ENCODE assay signal across 13 cellular contexts in genomic region chr2:146986161-146986560, GRCh38.
DNase-seq lines count a peak whose midpoint lies in the region; ATAC-seq and TF ChIP-seq lines count a peak whose summit lies in the region.
"Had no signal": no experiment of that assay in that cellular context is flagged by ENCODE, and none has a peak within 500 bp of the region (broad histone marks: within the 10 kb centered on the region; RNA-seq: fewer than 3 reads in every experiment).

No MANE protein-coding gene starts in this region.

- peak; percentile 77 for DNase-seq in fibroblast of mammary gland (ENCODE audit: low read depth)
- no peak for DNase-seq in smooth muscle cell (lab: John Stamatoyannopoulos, UW; ENCODE audit: unreplicated experiment)
- no peak for DNase-seq in T-helper 2 cell treated with Interferon-gamma antibody and Interleukin-4, amounts not matched to agents 5 μg/mL and 100 μg/mL, for 36 hours (ENCODE audit: low spot score)
- no peak for DNase-seq in GDM1 (lab: John Stamatoyannopoulos, UW)
- DNase-seq in Right ventricle myocardium superior: no peak
- no peak for DNase-seq in lower leg skin (ENCODE audit: low spot score in 2 of 2)
- DNase-seq: DMS153, NCI-H2029, OCI-M1 had no signal

- H3K27ac Mint-ChIP-seq in T-helper 2 cell treated with Interferon-gamma antibody and Interleukin-4, amounts not matched to agents 5 μg/mL and 100 μg/mL, for 36 hours: no peak overlapping the region
- H3K27ac Mint-ChIP-seq: activated naive CD8-positive, alpha-beta T cell; progenitor cell of endocrine pancreas had no signal

- H3K27ac ChIP-seq in OCI-LY3 (ENCODE audit: low read length): no peak overlapping the region
- no peak overlapping the region for H3K27ac ChIP-seq in smooth muscle cell (ENCODE audit: low read depth)

- TF ChIP-seq CTCF in OCI-LY3 (IDR thresholded peaks at IDR 0.05; ENCODE audit: low read depth, low read length) (no peak), fibroblast of mammary gland (conservative IDR thresholded peaks at IDR 0.05; ENCODE audit: control insufficient read depth, insufficient read depth, low read depth, low read length) (no peak), smooth muscle cell (IDR thresholded peaks at IDR 0.05; ENCODE audit: borderline replicate concordance, insufficient read depth, poor library complexity, severe bottlenecking) (no peak), lower leg skin (IDR thresholded peaks at IDR 0.05) (no peak)

- H3K27me3 Mint-ChIP-seq in T-helper 2 cell treated with Interferon-gamma antibody and Interleukin-4, amounts not matched to agents 5 μg/mL and 100 μg/mL, for 36 hours (ENCODE audit: low read depth): no peaks in the 10 kb centered on the region
- H3K27me3 Mint-ChIP-seq: progenitor cell of endocrine pancreas had no signal

- H3K9me3 ChIP-seq in OCI-LY3 (ENCODE audit: insufficient read depth, low read length) (no peaks in the 10 kb centered on the region), smooth muscle cell (replicated peaks; ENCODE audit: low read depth) (no peaks in the 10 kb centered on the region)

- peaks cover 7% of the 10 kb centered on the region for H3F3A ChIP-seq in smooth muscle cell (ENCODE audit: low read depth)

- H2AFZ ChIP-seq in OCI-LY3 (ENCODE audit: low read depth, low read length) (no peak overlapping the region), smooth muscle cell (ENCODE audit: low read depth) (peak overlapping the region; percentile 68)

- H3K4me1 ChIP-seq in OCI-LY3 (ENCODE audit: low read length) (peaks cover 28% of the 10 kb centered on the region), smooth muscle cell (ENCODE audit: low read depth) (peaks cover 8% of the 10 kb centered on the region)

- TF ChIP-seq POLR2A in lower leg skin (IDR thresholded peaks at IDR 0.05): no peak

- H3K9me3 Mint-ChIP-seq in T-helper 2 cell treated with Interferon-gamma antibody and Interleukin-4, amounts not matched to agents 5 μg/mL and 100 μg/mL, for 36 hours: no peaks in the 10 kb centered on the region

- H3K4me2 ChIP-seq in OCI-LY3 (ENCODE audit: low read length): peak overlapping the region; percentile 42
- peak overlapping the region; percentile 44 for H3K4me2 ChIP-seq in smooth muscle cell

- H3K36me3 ChIP-seq in OCI-LY3 (replicated peaks; ENCODE audit: low read depth, low read length) (no peaks in the 10 kb centered on the region), smooth muscle cell (ENCODE audit: low read depth) (no peaks in the 10 kb centered on the region)

- H3K4me1 Mint-ChIP-seq in T-helper 2 cell treated with Interferon-gamma antibody and Interleukin-4, amounts not matched to agents 5 μg/mL and 100 μg/mL, for 36 hours (ENCODE audit: low read depth): peaks cover 2% of the 10 kb centered on the region

- H3K36me3 Mint-ChIP-seq in T-helper 2 cell treated with Interferon-gamma antibody and Interleukin-4, amounts not matched to agents 5 μg/mL and 100 μg/mL, for 36 hours (ENCODE audit: low read depth): no peaks in the 10 kb centered on the region
- H3K36me3 Mint-ChIP-seq: activated naive CD8-positive, alpha-beta T cell had no signal

- ATAC-seq in GM21360 (IDR thresholded peaks at IDR 0.05; ENCODE audit: unreplicated experiment) (peak; percentile 90), Right ventricle myocardium superior (ENCODE audit: poor library complexity) (no peak)

- H4K20me1 ChIP-seq in OCI-LY3 (ENCODE audit: insufficient read depth, low read length) (no peaks in the 10 kb centered on the region), smooth muscle cell (ENCODE audit: low read depth) (no peaks in the 10 kb centered on the region)

- H3K27me3 ChIP-seq in OCI-LY3 (ENCODE audit: low read depth, low read length) (0 out of 2 replicates have a peak, but pooled peaks cover 3% of the 10 kb centered on the region), smooth muscle cell (ENCODE audit: low read depth) (no peaks in the 10 kb centered on the region)

- no peak overlapping the region for H3K4me3 Mint-ChIP-seq in T-helper 2 cell treated with Interferon-gamma antibody and Interleukin-4, amounts not matched to agents 5 μg/mL and 100 μg/mL, for 36 hours
- H3K4me3 Mint-ChIP-seq: activated naive CD8-positive, alpha-beta T cell had no signal

- 57% methylated on average over 4 of the region's 4 CpGs for WGBS in smooth muscle cell (ENCODE audit: low lambda C conversion rate)
- WGBS in lower leg skin, 2 donors: 8 to 14% methylated on average over 4 of the region's 4 CpGs

- intact Hi-C loops in Right ventricle myocardium superior (cut with DNase I) (no loop called here), lower leg skin (cut with DNase I; ENCODE audit: low total_unique reads) (no loop called here)

- H3K9ac ChIP-seq in OCI-LY3 (ENCODE audit: low read length) (no peak overlapping the region), smooth muscle cell (ENCODE audit: low read depth) (no peak overlapping the region)

- H3K4me3 ChIP-seq in OCI-LY3 (ENCODE audit: low read length): peak overlapping the region; percentile 13; the same call in 1 of the 2 replicates
- H3K4me3 ChIP-seq in fibroblast of mammary gland (ENCODE audit: control insufficient read depth, low read depth, low read length): no peak overlapping the region
- no peak overlapping the region for H3K4me3 ChIP-seq in smooth muscle cell
- no peak overlapping the region for H3K4me3 ChIP-seq in lower leg skin (ENCODE audit: low read depth, poor library complexity, severe bottlenecking)

- H3K79me2 ChIP-seq in OCI-LY3 (ENCODE audit: low read length) (no peaks in the 10 kb centered on the region), smooth muscle cell (ENCODE audit: low read depth) (no peaks in the 10 kb centered on the region)
